24 cellular contexts compared by ENCODE assay signal in the genomic region with DNA sequence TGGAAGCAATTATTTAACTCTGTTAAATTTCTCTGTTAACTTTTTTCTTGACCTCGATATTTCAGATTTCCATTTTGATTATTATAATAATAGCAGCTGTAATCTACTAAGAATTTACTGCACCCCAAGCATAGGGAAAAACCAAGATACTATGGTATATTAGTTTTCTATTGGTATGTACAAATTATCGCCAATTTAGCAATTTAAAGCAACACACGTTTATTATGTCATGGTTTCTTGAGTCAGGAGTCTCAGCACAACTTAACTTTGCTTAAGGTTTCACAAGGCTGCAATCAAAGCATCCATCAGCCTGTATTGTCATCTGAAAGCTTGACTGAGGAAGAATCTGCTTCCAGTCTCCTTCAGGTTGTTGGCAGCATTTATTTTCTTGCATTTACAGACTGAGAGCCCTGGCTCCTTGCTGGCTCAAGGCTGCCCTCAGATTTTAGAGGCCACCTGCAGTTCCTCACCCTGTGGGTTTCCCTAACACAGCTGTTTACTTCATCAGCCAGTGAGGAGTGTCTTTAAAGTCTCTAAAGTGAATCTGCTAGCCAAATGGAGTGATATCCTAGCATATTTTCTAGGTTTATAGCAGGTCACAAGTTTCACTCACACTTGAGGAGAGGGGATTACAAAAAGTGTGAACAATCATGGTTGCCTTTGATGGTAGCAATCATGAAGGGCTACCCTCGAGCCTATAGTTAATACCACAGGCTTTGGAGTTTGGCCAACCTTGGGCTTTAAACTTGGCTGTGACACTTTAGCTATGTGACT. TPM values are rescaled to one million over a fixed set of nuclear protein-coding genes. Genes with fewer than 3 reads are reported as not detected.
DNase-seq lines count a peak whose midpoint lies in the region; ATAC-seq, FAIRE-seq and TF ChIP-seq lines count a peak whose summit lies in the region.
"Had no signal": no experiment of that assay in that cellular context is flagged by ENCODE, and none has a peak within 500 bp of the region (broad histone marks: within the 10 kb centered on the region; RNA-seq: fewer than 3 reads in every experiment).

No MANE protein-coding gene starts in this region.

- H4K8ac ChIP-seq in mesendoderm (ENCODE audit: low read depth, low read length): no peak overlapping the region

- H2BK5ac ChIP-seq in mesendoderm (ENCODE audit: low read length): no peak overlapping the region

- H3K27me3 ChIP-seq in KMS-11 (ENCODE audit: insufficient read depth, low read depth): no peaks in the 10 kb centered on the region
- H3K27me3 ChIP-seq in mesendoderm (ENCODE audit: insufficient read depth, low read length, poor library complexity): no peaks in the 10 kb centered on the region

- H3K56ac ChIP-seq in mesendoderm (ENCODE audit: low read length): no peak overlapping the region

- H3K4me3 ChIP-seq in KMS-11 (IDR thresholded peaks at IDR 0.05; ENCODE audit: insufficient read depth, low read depth, low read length) (peak overlapping the region; percentile 84), mesendoderm (ENCODE audit: low read length) (no peak overlapping the region)
- H3K4me3 ChIP-seq: coronary artery, lung had no signal

- H3K36me3 ChIP-seq in KMS-11 (ENCODE audit: insufficient read depth): no peaks in the 10 kb centered on the region
- H3K36me3 ChIP-seq in mesendoderm (ENCODE audit: control insufficient read depth, insufficient read depth, low read length): no peaks in the 10 kb centered on the region

- H3K4me3 Mint-ChIP-seq in T-helper 17 cell: no peak overlapping the region
- H3K4me3 Mint-ChIP-seq: activated CD4-positive, alpha-beta memory T cell treated with anti-CD3 and anti-CD28 coated beads for 36 hours; activated naive CD8-positive, alpha-beta T cell treated with anti-CD3 and anti-CD28 coated beads for 36 hours; brain; naive thymus-derived CD8-positive, alpha-beta T cell; stimulated activated effector memory CD8-positive, alpha-beta T cell treated with anti-CD3 and anti-CD28 coated beads, Interleukin-12 subunit alpha, Interleukin-12 subunit beta, amount 100 ng/mL, for 72 hours; type B pancreatic cell had no signal

- ATAC-seq in left cardiac atrium (no peak), T-helper 17 cell (no peak), HG03108 (IDR thresholded peaks at IDR 0.05; ENCODE audit: unreplicated experiment) (no peak)
- ATAC-seq: naive thymus-derived CD8-positive, alpha-beta T cell; stimulated activated effector memory CD8-positive, alpha-beta T cell treated with anti-CD3 and anti-CD28 coated beads, Interleukin-12 subunit alpha, Interleukin-12 subunit beta, amount 100 ng/mL, for 72 hours had no signal

- H3K4me1 ChIP-seq in KMS-11 (ENCODE audit: low read depth, poor library complexity, severe bottlenecking) (peaks cover 78% of the 10 kb centered on the region), mesendoderm (ENCODE audit: control insufficient read depth, low read depth, low read length) (no peaks in the 10 kb centered on the region)

- H2AFZ ChIP-seq in KMS-11 (ENCODE audit: low read depth): peak overlapping the region; percentile 19

- H4K5ac ChIP-seq in mesendoderm (ENCODE audit: low read length): no peak overlapping the region

- H3K27ac Mint-ChIP-seq in T-helper 17 cell: no peak overlapping the region
- H3K27ac Mint-ChIP-seq: activated CD4-positive, alpha-beta memory T cell treated with anti-CD3 and anti-CD28 coated beads for 36 hours; activated naive CD8-positive, alpha-beta T cell treated with anti-CD3 and anti-CD28 coated beads for 36 hours; brain; stimulated activated effector memory CD8-positive, alpha-beta T cell treated with anti-CD3 and anti-CD28 coated beads, Interleukin-12 subunit alpha, Interleukin-12 subunit beta, amount 100 ng/mL, for 72 hours; type B pancreatic cell had no signal

- DNase-seq in GM12892 (ENCODE audit: insufficient read length): no peak
- peak; percentile 5 for DNase-seq in SW480 (ENCODE audit: low spot score)
- peak; percentile 60 for DNase-seq in mesendoderm
- no peak for DNase-seq in left cardiac atrium
- DNase-seq in SW 1271 (lab: John Stamatoyannopoulos, UW): no peak
- no peak for DNase-seq in T-helper 17 cell
- DNase-seq: activated CD4-positive, alpha-beta memory T cell treated with anti-CD3 and anti-CD28 coated beads for 36 hours; activated naive CD8-positive, alpha-beta T cell treated with anti-CD3 and anti-CD28 coated beads for 36 hours; activated T-cell treated with anti-CD3 and anti-CD28 coated beads, Interleukin-2, amount 50 U/mL, for 48 hours; Calu3; GF-D8; GOT3; naive thymus-derived CD8-positive, alpha-beta T cell; NCI-H2081 treated with DMSO at 0.1 percent for 48 hours; NCI-H510A treated with DMSO at 0.1 percent for 48 hours; posterior cingulate gyrus had no signal

- H3K18ac ChIP-seq in mesendoderm (ENCODE audit: low read length): no peak overlapping the region

- peak overlapping the region; percentile 53 for H3K27ac ChIP-seq in KMS-11
- no peak overlapping the region for H3K27ac ChIP-seq in mesendoderm (ENCODE audit: low read depth, low read length)
- H3K27ac ChIP-seq: coronary artery, epithelial cell of prostate had no signal

- no peak for TF ChIP-seq POLR2A in GM12892 (IDR thresholded peaks at IDR 0.05; ENCODE audit: low read depth, low read length)

- peaks cover 25% of the 10 kb centered on the region for H3K4me1 Mint-ChIP-seq in T-helper 17 cell

- H3K4me2 ChIP-seq in KMS-11 (peak overlapping the region; percentile 66), mesendoderm (ENCODE audit: low read length) (no peak overlapping the region)

- no peaks in the 10 kb centered on the region for H3K79me2 ChIP-seq in KMS-11 (ENCODE audit: insufficient read depth, low read depth)
- H3K79me2 ChIP-seq in mesendoderm (ENCODE audit: control insufficient read depth, insufficient read depth, low read length): no peaks in the 10 kb centered on the region

- no peak overlapping the region for H3K23ac ChIP-seq in mesendoderm (ENCODE audit: low read length)

- no peaks in the 10 kb centered on the region for H3K79me1 ChIP-seq in mesendoderm (ENCODE audit: low read length)

- no peaks in the 10 kb centered on the region for H4K20me1 ChIP-seq in KMS-11 (ENCODE audit: insufficient read depth)

- H3K9me3 ChIP-seq in T-helper 17 cell (ENCODE audit: control insufficient read depth, low read length, poor library complexity, severe bottlenecking): no peaks in the 10 kb centered on the region

- no peak overlapping the region for H2BK120ac ChIP-seq in mesendoderm (ENCODE audit: low read depth, low read length)

- intact Hi-C loops in left cardiac atrium (cut with DNase I): no loop called here

- H3K27me3 Mint-ChIP-seq in T-helper 17 cell: peaks cover 6% of the 10 kb centered on the region
- H3K27me3 Mint-ChIP-seq: activated CD4-positive, alpha-beta memory T cell treated with anti-CD3 and anti-CD28 coated beads for 36 hours; activated naive CD8-positive, alpha-beta T cell treated with anti-CD3 and anti-CD28 coated beads for 36 hours; naive thymus-derived CD8-positive, alpha-beta T cell; type B pancreatic cell had no signal

- H3K4ac ChIP-seq in mesendoderm (ENCODE audit: low read depth, low read length): no peak overlapping the region

- no CpG with 5 or more reads among the region's 4 CpGs for WGBS in mesendoderm (ENCODE audit: extremely low coverage, insufficient coverage, low lambda C conversion rate)

- H3K36me3 Mint-ChIP-seq in T-helper 17 cell (ENCODE audit: low read depth): peaks cover 9% of the 10 kb centered on the region
- H3K36me3 Mint-ChIP-seq: activated naive CD8-positive, alpha-beta T cell treated with anti-CD3 and anti-CD28 coated beads for 36 hours; brain; naive thymus-derived CD8-positive, alpha-beta T cell had no signal

- no peak overlapping the region for H2BK15ac ChIP-seq in mesendoderm (replicated peaks; ENCODE audit: low read depth)

- no peak overlapping the region for H2AK5ac ChIP-seq in mesendoderm (ENCODE audit: low read length)

- no peak overlapping the region for H3K9ac ChIP-seq in KMS-11
- H3K9ac ChIP-seq in mesendoderm (ENCODE audit: low read length): no peak overlapping the region

- peak; percentile 82 for FAIRE-seq in GM12892 (lab: Jason Lieb, UNC)

- TF ChIP-seq CTCF in KMS-11 (conservative IDR thresholded peaks at IDR 0.05; ENCODE audit: low read depth, low read length): peak; percentile 38; the same call in 1 of the 2 replicates

RNA-seq across cellular contexts. Expression of a gene that starts 4.4 kb away (rescaled TPM):
- 10.5 TPM for polyA plus RNA-seq in GM12892 (2012; ENCODE audit: missing spikeins)
- 6.7 TPM for polyA plus RNA-seq in mesendoderm (2013, experiment 1 of 2)
- 7.0 TPM for polyA plus RNA-seq in mesendoderm (2013, experiment 2 of 2)
- 10 to 100 TPM; 11.7 to 14.4 TPM for total RNA-seq in left cardiac atrium
- total RNA-seq in T-helper 17 cell: 10 to 100 TPM; 10.1 to 10.6 TPM

Comparison
In these comparisons a context has a peak if more than half of its experiments do, and no peak if none do; other contexts are left out.
1. DNase-seq: peak in SW480 (single experiment) and mesendoderm (single experiment); none in GM12892 (single experiment), left cardiac atrium (single experiment), SW 1271 (0 of 2) and T-helper 17 cell (0 of 3).